Comparison of ENCODE assay signal across 10 cellular contexts in genomic region chrX:9899640-9900075, GRCh38.
DNase-seq lines count a peak whose midpoint lies in the region; ATAC-seq, FAIRE-seq and TF ChIP-seq lines count a peak whose summit lies in the region.
"Had no signal": no experiment of that assay in that cellular context is flagged by ENCODE, and none has a peak within 500 bp of the region (broad histone marks: within the 10 kb centered on the region; RNA-seq: fewer than 3 reads in every experiment).

No MANE protein-coding gene starts in this region.

- no peak for TF ChIP-seq POLR2A in tibial nerve (IDR thresholded peaks at IDR 0.05)

- no peak overlapping the region for H3K9ac ChIP-seq in kidney (ENCODE audit: low read length in 2 of 2)

- DNase-seq in activated T-cell treated with anti-CD3 and anti-CD28 coated beads, Interleukin-2, amount 50 U/mL, for 4 hours: no peak
- no peak for DNase-seq in activated T-cell treated with anti-CD3 and anti-CD28 coated beads for 4 hours
- peak; percentile 79 for DNase-seq in SK-MEL-5 (ENCODE audit: low read depth, low spot score)
- peak; percentile 87 for DNase-seq in foreskin melanocyte
- peak; percentile 8 for DNase-seq in stimulated activated CD4-positive, alpha-beta T cell treated with anti-CD3 and anti-CD28 coated beads, Interleukin-4, amount 100 ng/mL, for 1 hour
- no peak for DNase-seq in tibial nerve (ENCODE audit: low spot score in 2 of 2)
- no peak for DNase-seq in SKM-1 (lab: John Stamatoyannopoulos, UW; ENCODE audit: unreplicated experiment)
- DNase-seq in kidney: no peak
- DNase-seq: CD8-positive, alpha-beta T cell; left ventricle myocardium inferior had no signal

- no peak for FAIRE-seq in kidney (lab: Jason Lieb, UNC)

- intact Hi-C loops in kidney (cut with DNase I): no loop called here

- in situ Hi-C loops in SK-MEL-5 (cut with HindIII; ENCODE audit: low pct_unique_long_range_greater_than_20kb, low sequenced_read_pairs): no loop called here

- no peaks in the 10 kb centered on the region for H3K9me3 ChIP-seq in tibial nerve
- no peaks in the 10 kb centered on the region for H3K9me3 ChIP-seq in kidney (ENCODE audit: control insufficient read depth in 1 of 2, low read length in 2 of 2)
- H3K9me3 ChIP-seq: left ventricle myocardium inferior had no signal

- H3K27me3 Mint-ChIP-seq in activated T-cell treated with anti-CD3 and anti-CD28 coated beads, Interleukin-2, amount 50 U/mL, for 4 hours (ENCODE audit: low read depth): peaks cover 7% of the 10 kb centered on the region

- no peaks in the 10 kb centered on the region for H3K36me3 Mint-ChIP-seq in activated T-cell treated with anti-CD3 and anti-CD28 coated beads, Interleukin-2, amount 50 U/mL, for 4 hours (ENCODE audit: insufficient read depth)
- H3K36me3 Mint-ChIP-seq: CD8-positive, alpha-beta T cell had no signal

- H3K4me1 ChIP-seq in tibial nerve (peaks cover 0 to 4% (median 0%) of the 10 kb centered on the region in 4 donors), kidney (ENCODE audit: control insufficient read depth in 1 of 2, insufficient read depth in 1 of 2, low read depth in 1 of 2, low read length in 2 of 2) (no peaks in the 10 kb centered on the region)
- H3K4me1 ChIP-seq: left ventricle myocardium inferior had no signal

- H3K27me3 ChIP-seq in tibial nerve: no peaks in the 10 kb centered on the region

- TF ChIP-seq CTCF in tibial nerve (IDR thresholded peaks at IDR 0.05) (no peak), kidney (IDR thresholded peaks at IDR 0.05; ENCODE audit: borderline replicate concordance, extremely low read depth, insufficient read depth) (no peak)

- H3K4me3 ChIP-seq in tibial nerve (no peak overlapping the region), kidney (ENCODE audit: low read length in 2 of 2) (no peak overlapping the region)
- H3K4me3 ChIP-seq: left ventricle myocardium inferior had no signal

- no peaks in the 10 kb centered on the region for H3K36me3 ChIP-seq in tibial nerve
- H3K36me3 ChIP-seq in kidney (ENCODE audit: control insufficient read depth in 1 of 2, insufficient read depth in 2 of 2, low read length in 2 of 2): peaks cover 0 to 8% of the 10 kb centered on the region in 2 donors
- H3K36me3 ChIP-seq: left ventricle myocardium inferior had no signal

- H3K27ac ChIP-seq in tibial nerve: peak overlapping the region in 2 of 4 donors; percentile 64 to 67
- no peak overlapping the region for H3K27ac ChIP-seq in kidney (ENCODE audit: low read depth in 2 of 2, low read length in 2 of 2)
- H3K27ac ChIP-seq: left ventricle myocardium inferior had no signal

- TF ChIP-seq EP300 in tibial nerve (IDR thresholded peaks at IDR 0.05): peak in 1 of 2 donors; percentile 42

- 30 to 55% methylated on average over 10 to 17 of the region's 17 CpGs for WGBS in tibial nerve, 2 donors

- ATAC-seq in activated T-cell treated with anti-CD3 and anti-CD28 coated beads, Interleukin-2, amount 50 U/mL, for 4 hours: peak; percentile 46 to 70
- ATAC-seq: CD8-positive, alpha-beta T cell had no signal

- no peaks in the 10 kb centered on the region for H3K9me3 Mint-ChIP-seq in activated T-cell treated with anti-CD3 and anti-CD28 coated beads, Interleukin-2, amount 50 U/mL, for 4 hours
- H3K9me3 Mint-ChIP-seq: CD8-positive, alpha-beta T cell had no signal

- no peak overlapping the region for H3K4me3 Mint-ChIP-seq in activated T-cell treated with anti-CD3 and anti-CD28 coated beads, Interleukin-2, amount 50 U/mL, for 4 hours
- H3K4me3 Mint-ChIP-seq: CD8-positive, alpha-beta T cell had no signal

- peaks cover 18% of the 10 kb centered on the region for H3K4me1 Mint-ChIP-seq in activated T-cell treated with anti-CD3 and anti-CD28 coated beads, Interleukin-2, amount 50 U/mL, for 4 hours (ENCODE audit: low read depth)

Comparison
In these comparisons a context has a peak if more than half of its experiments do, and no peak if none do; other contexts are left out.
1. DNase-seq: peak in SK-MEL-5 (single experiment), foreskin melanocyte (single experiment) and stimulated activated CD4-positive, alpha-beta T cell treated with anti-CD3 and anti-CD28 coated beads, Interleukin-4, amount 100 ng/mL, for 1 hour (single experiment); none in activated T-cell treated with anti-CD3 and anti-CD28 coated beads, Interleukin-2, amount 50 U/mL, for 4 hours (single experiment), activated T-cell treated with anti-CD3 and anti-CD28 coated beads for 4 hours (single experiment), tibial nerve (0 of 2), SKM-1 (single experiment) and kidney (single experiment).